Comparison of ENCODE assay signal across 11 cellular contexts in the genomic region with DNA sequence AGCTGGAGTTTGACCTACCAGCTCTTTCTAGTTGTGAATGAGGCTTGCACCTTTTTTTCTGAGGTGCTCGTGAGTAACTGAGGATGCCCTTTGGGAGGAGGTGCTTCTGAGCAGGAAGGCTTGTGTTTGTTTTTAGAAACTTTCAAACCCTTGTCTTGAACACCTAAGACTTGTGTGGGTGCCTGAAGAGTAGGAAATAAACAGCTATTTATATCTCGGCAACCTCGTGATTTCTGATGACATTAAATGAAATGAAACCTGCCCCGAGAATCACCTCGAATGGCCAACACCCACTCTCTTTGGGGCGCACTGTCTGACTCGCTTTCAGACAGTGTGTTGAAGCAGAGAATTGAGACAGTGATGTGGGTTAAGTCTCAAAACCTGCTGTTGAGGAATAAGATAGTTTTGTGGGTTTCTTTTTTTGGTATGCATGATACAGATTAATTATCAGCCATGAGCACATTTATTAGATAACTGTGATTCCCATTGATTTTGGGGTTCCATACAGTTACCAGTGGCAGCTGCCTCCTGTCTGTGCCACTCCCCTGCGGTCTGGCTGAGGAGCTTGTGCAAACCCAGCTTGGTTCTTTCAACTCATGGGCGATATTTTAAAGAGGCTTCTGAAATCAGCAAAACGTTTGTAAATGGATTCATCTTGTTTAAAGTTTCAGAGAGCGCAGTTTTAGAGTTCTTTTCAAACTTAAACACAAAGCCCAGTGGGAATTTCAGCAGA. TPM values are rescaled to one million over a fixed set of nuclear protein-coding genes. Genes with fewer than 3 reads are reported as not detected.
DNase-seq lines count a peak whose midpoint lies in the region; ATAC-seq and TF ChIP-seq lines count a peak whose summit lies in the region.
"Had no signal": no experiment of that assay in that cellular context is flagged by ENCODE, and none has a peak within 500 bp of the region (broad histone marks: within the 10 kb centered on the region; RNA-seq: fewer than 3 reads in every experiment).

No MANE protein-coding gene starts in this region.

- no peak for TF ChIP-seq CTCF in OCI-LY7 (conservative IDR thresholded peaks at IDR 0.05; ENCODE audit: low read length)

- H3K9me3 Mint-ChIP-seq in effector memory CD8-positive, alpha-beta T cell = no peaks in the 10 kb centered on the region

- H3K9me3 ChIP-seq in OCI-LY7 (ENCODE audit: low read length) = no peaks in the 10 kb centered on the region

- no peak overlapping the region for H3K4me3 ChIP-seq in OCI-LY7 (ENCODE audit: low read depth, low read length, poor library complexity, severe bottlenecking)
- H3K4me3 ChIP-seq: SK-N-MC had no signal

- H3K36me3 Mint-ChIP-seq in effector memory CD8-positive, alpha-beta T cell (ENCODE audit: insufficient read depth) = peaks cover 38% of the 10 kb centered on the region

- H3K27ac ChIP-seq in OCI-LY7 (ENCODE audit: low read depth, low read length, poor library complexity, severe bottlenecking) = peak overlapping the region; percentile 15
- H3K27ac ChIP-seq: SK-N-MC had no signal

- BruUV-seq in OCI-LY7 (replicated peaks; lab: Mats Ljungman, UMichigan) = TSS peak; percentile 3

- ATAC-seq in GM18498 (IDR thresholded peaks at IDR 0.05; ENCODE audit: unreplicated experiment) = peak; percentile 53
- peak; percentile 54 for ATAC-seq in GM21529 (IDR thresholded peaks at IDR 0.05; ENCODE audit: unreplicated experiment)
- ATAC-seq in effector memory CD8-positive, alpha-beta T cell (replicated peaks) = peak; percentile 82

- H3K27ac Mint-ChIP-seq in effector memory CD8-positive, alpha-beta T cell = peak overlapping the region; percentile 41 to 44

- peaks cover 8 to 24% of the 10 kb centered on the region in 2 donors for H3K4me1 Mint-ChIP-seq in effector memory CD8-positive, alpha-beta T cell (ENCODE audit: low read depth in 2 of 2)

- peaks cover 71% of the 10 kb centered on the region for H3K4me1 ChIP-seq in OCI-LY7 (ENCODE audit: insufficient read depth, low read length, poor library complexity, severe bottlenecking)

- H3K9me2 ChIP-seq in OCI-LY7 (ENCODE audit: insufficient read depth, low read length) = no peaks in the 10 kb centered on the region

- peaks cover 65% of the 10 kb centered on the region for H3K79me2 ChIP-seq in OCI-LY7 (ENCODE audit: insufficient read depth, low read depth, low read length)

- POLR2A ChIA-PET in OCI-LY7 (lab: Charles Lee) = interaction anchor here (0.7 to 9.4 kb wide), 14 partner anchors 8 to 216 kb away, joined by 3 to 95 read pairs (median 5); a partner anchor contains a TSS

- DNase-seq in OCI-LY7 (ENCODE audit: low spot score) (peak; percentile 73), ACHN (no peak), posterior vena cava (ENCODE audit: low spot score) (no peak), epidermal melanocyte (ENCODE audit: insufficient read length, low spot score) (no peak), G401 (ENCODE audit: low spot score) (no peak)
- peak in 1 of 3 experiments; percentile 18 for DNase-seq in effector memory CD8-positive, alpha-beta T cell
- DNase-seq: GDM1 had no signal

- H2AFZ ChIP-seq in OCI-LY7 (ENCODE audit: low read length) = no peak overlapping the region

- CTCF ChIA-PET in OCI-LY7 (lab: Charles Lee; ENCODE audit: unreplicated experiment) = interaction anchor here (0.6 to 1.2 kb wide), 2 partner anchors 27 to 48 kb away, joined by 3 read pairs; no protein-coding TSS in a partner anchor

- peaks cover 13% of the 10 kb centered on the region; the same call in 1 of the 2 replicates for H4K20me1 ChIP-seq in OCI-LY7 (ENCODE audit: insufficient read depth, low read length)

- H3K4me2 ChIP-seq in OCI-LY7 (ENCODE audit: low read length) = peak overlapping the region; percentile 40; the same call in 1 of the 2 replicates

- in situ Hi-C loops in ACHN (cut with HindIII; ENCODE audit: low pct_ligation_motif_present, low pct_unique_long_range_greater_than_20kb, low sequenced_read_pairs) = no loop called here
- in situ Hi-C loops in G401 (cut with HindIII; ENCODE audit: low sequenced_read_pairs) = no loop called here

- H3K4me3 Mint-ChIP-seq in effector memory CD8-positive, alpha-beta T cell = peak overlapping the region in 1 of 2 donors; percentile 35

- intact Hi-C loops in OCI-LY7 (cut with micrococcal nuclease; ENCODE audit: unreplicated experiment) = loop anchor here (2.0 to 10.0 kb wide), 2 partner anchors 211 to 315 kb away; no protein-coding TSS in a partner anchor
- intact Hi-C loops in posterior vena cava (cut with DNase I) = no loop called here

- peaks cover 96% of the 10 kb centered on the region for H3K36me3 ChIP-seq in OCI-LY7 (ENCODE audit: insufficient read depth, low read length)

- H3K27me3 Mint-ChIP-seq in effector memory CD8-positive, alpha-beta T cell = peaks cover 0 to 30% of the 10 kb centered on the region in 2 donors

RNA-seq across cellular contexts. Expression of a gene that starts 8.4 kb away (rescaled TPM):
- 143 and 189 TPM in 2 replicates for total RNA-seq in OCI-LY7 (2014; rRNA removed; shearing (Covaris generic))
- total RNA-seq in OCI-LY7 (2022) (281 and 291 TPM in 2 replicates), posterior vena cava (1 to 10 TPM; 1.7 to 2.7 TPM)
- not detected in 2 replicates for total RNA-seq in G401 (2014; rRNA removed; shearing (Covaris generic))
- total RNA-seq: myocyte had no signal

Comparison
In these comparisons a context has a peak if more than half of its experiments do, and no peak if none do; other contexts are left out.
1. RNA of a gene that starts 8.4 kb away (total RNA-seq): 143 to 291 TPM in OCI-LY7; 1.7 to 2.7 TPM in posterior vena cava and not detected in G401; every median in the first group is over 10 times any median in the second.
2. Peak in every context shown above with its lines, with median percentiles within 50 percentile points of each other: ATAC-seq.